In genomic region chr12:26978801-26979200, GRCh38 we compare ENCODE assay signal across 22 cellular contexts. TPM values are rescaled to one million over a fixed set of nuclear protein-coding genes. Genes with fewer than 3 reads are reported as not detected.
A peak's percentile ranks its signal among the peaks of the same experiment; 100 is the strongest.
DNase-seq lines count a peak whose midpoint lies in the region; ATAC-seq lines count a peak whose summit lies in the region.
"Had no signal": no experiment of that assay in that cellular context is flagged by ENCODE, and none has a peak within 500 bp of the region (broad histone marks: within the 10 kb centered on the region; RNA-seq: fewer than 3 reads in every experiment).

No MANE protein-coding gene starts in this region.

- no peak overlapping the region for H3K4me3 Mint-ChIP-seq in CD4-positive, CD25-positive, alpha-beta regulatory T cell
- no peak overlapping the region for H3K4me3 Mint-ChIP-seq in central memory CD8-positive, alpha-beta T cell
- no peak overlapping the region for H3K4me3 Mint-ChIP-seq in stimulated activated effector memory CD8-positive, alpha-beta T cell treated with anti-CD3 and anti-CD28 coated beads, Interleukin-12 subunit alpha, Interleukin-12 subunit beta, amount 100 ng/mL, for 72 hours
- H3K4me3 Mint-ChIP-seq: B cell; CD4-positive, alpha-beta T cell; CD8-positive, alpha-beta memory T cell; GM23338; H9; HFFc6 had no signal

- no peak for ATAC-seq in CD4-positive, CD25-positive, alpha-beta regulatory T cell (ENCODE audit: low read depth in 2 of 2)
- no peak for ATAC-seq in central memory CD8-positive, alpha-beta T cell (replicated peaks; ENCODE audit: extremely low read depth, poor library complexity, severe bottlenecking)
- ATAC-seq in stimulated activated effector memory CD8-positive, alpha-beta T cell treated with anti-CD3 and anti-CD28 coated beads, Interleukin-12 subunit alpha, Interleukin-12 subunit beta, amount 100 ng/mL, for 72 hours = no peak
- ATAC-seq: A549, GM23338 had no signal

- H3K27ac Mint-ChIP-seq in CD4-positive, CD25-positive, alpha-beta regulatory T cell = peak overlapping the region in 2 of 3 donors; percentile 20 to 58
- peak overlapping the region; percentile 11 for H3K27ac Mint-ChIP-seq in central memory CD8-positive, alpha-beta T cell (ENCODE audit: low read depth)
- H3K27ac Mint-ChIP-seq in stimulated activated effector memory CD8-positive, alpha-beta T cell treated with anti-CD3 and anti-CD28 coated beads, Interleukin-12 subunit alpha, Interleukin-12 subunit beta, amount 100 ng/mL, for 72 hours = peak overlapping the region; percentile 33
- H3K27ac Mint-ChIP-seq: B cell; CD4-positive, alpha-beta T cell; GM23338; H9; HFFc6 had no signal

- H3K9me3 Mint-ChIP-seq in CD4-positive, CD25-positive, alpha-beta regulatory T cell = peaks cover 0 to 2% (median 0%) of the 10 kb centered on the region in 7 donors
- no peaks in the 10 kb centered on the region for H3K9me3 Mint-ChIP-seq in central memory CD8-positive, alpha-beta T cell
- H3K9me3 Mint-ChIP-seq in stimulated activated effector memory CD8-positive, alpha-beta T cell treated with anti-CD3 and anti-CD28 coated beads, Interleukin-12 subunit alpha, Interleukin-12 subunit beta, amount 100 ng/mL, for 72 hours = no peaks in the 10 kb centered on the region
- H3K9me3 Mint-ChIP-seq: CD4-positive, alpha-beta T cell; CD8-positive, alpha-beta memory T cell; GM23338; H9; HFFc6 had no signal

- no peak overlapping the region for H3K27ac ChIP-seq in CD4-positive, CD25-positive, alpha-beta regulatory T cell (ENCODE audit: insufficient read depth, low read length, poor library complexity, severe bottlenecking)
- H3K27ac ChIP-seq: A549, BLaER1, C4-2B had no signal

- no peaks in the 10 kb centered on the region for H3K27me3 Mint-ChIP-seq in CD4-positive, CD25-positive, alpha-beta regulatory T cell
- no peaks in the 10 kb centered on the region for H3K27me3 Mint-ChIP-seq in central memory CD8-positive, alpha-beta T cell
- H3K27me3 Mint-ChIP-seq: B cell; CD4-positive, alpha-beta T cell; CD8-positive, alpha-beta memory T cell had no signal

- H3K4me1 Mint-ChIP-seq in CD4-positive, CD25-positive, alpha-beta regulatory T cell = peaks cover 5 to 28% (median 14%) of the 10 kb centered on the region in 4 donors
- H3K4me1 Mint-ChIP-seq in central memory CD8-positive, alpha-beta T cell = peaks cover 7% of the 10 kb centered on the region
- H3K4me1 Mint-ChIP-seq in stimulated activated effector memory CD8-positive, alpha-beta T cell treated with anti-CD3 and anti-CD28 coated beads, Interleukin-12 subunit alpha, Interleukin-12 subunit beta, amount 100 ng/mL, for 72 hours = peaks cover 6% of the 10 kb centered on the region
- H3K4me1 Mint-ChIP-seq: GM23338, H9 had no signal

- H3K4me3 ChIP-seq in CD4-positive, CD25-positive, alpha-beta regulatory T cell (ENCODE audit: low read depth, low read length) = no peak overlapping the region
- H3K4me3 ChIP-seq: A549, BLaER1, GM23338 had no signal

- H3K4me1 ChIP-seq in CD4-positive, CD25-positive, alpha-beta regulatory T cell (ENCODE audit: control insufficient read depth, insufficient read depth, low read length, poor library complexity, severe bottlenecking) = no peaks in the 10 kb centered on the region
- H3K4me1 ChIP-seq: A549, BLaER1 had no signal

- H3K9me3 ChIP-seq in CD4-positive, CD25-positive, alpha-beta regulatory T cell (ENCODE audit: control insufficient read depth in 2 of 2, low read length in 2 of 2) = no peaks in the 10 kb centered on the region
- H3K9me3 ChIP-seq: A549, BLaER1 had no signal

- no peaks in the 10 kb centered on the region for H3K27me3 ChIP-seq in CD4-positive, CD25-positive, alpha-beta regulatory T cell (ENCODE audit: control insufficient read depth, insufficient read depth, low read length)
- H3K27me3 ChIP-seq: BLaER1 had no signal

- H3K36me3 ChIP-seq in CD4-positive, CD25-positive, alpha-beta regulatory T cell (ENCODE audit: control insufficient read depth, insufficient read depth, low read length) = peaks cover 40% of the 10 kb centered on the region

- no peak for DNase-seq in CD4-positive, CD25-positive, alpha-beta regulatory T cell
- no peak for DNase-seq in central memory CD8-positive, alpha-beta T cell (ENCODE audit: low spot score in 2 of 2)
- DNase-seq in medulla oblongata (ENCODE audit: extremely low spot score) (peak; percentile 50), GDM1 (lab: John Stamatoyannopoulos, UW) (no peak), AML-193 (lab: John Stamatoyannopoulos, UW) (no peak)
- DNase-seq in stimulated activated effector memory CD8-positive, alpha-beta T cell treated with anti-CD3 and anti-CD28 coated beads, Interleukin-12 subunit alpha, Interleukin-12 subunit beta, amount 100 ng/mL, for 72 hours (ENCODE audit: low spot score in 2 of 2) = no peak
- no peak for DNase-seq in activated CD8-positive, alpha-beta memory T cell treated with anti-CD3 and anti-CD28 coated beads, Interleukin-2, amount 50 U/mL, for 4 hours
- DNase-seq: 8988T; ACHN; Calu3; CD4-positive, alpha-beta T cell; CD8-positive, alpha-beta memory T cell; COR-L47; DMS53; DMS79 treated with DMSO at 0.1 percent for 48 hours; H9; HFFc6 had no signal

- H3K36me3 Mint-ChIP-seq in CD4-positive, CD25-positive, alpha-beta regulatory T cell = peaks cover 51% of the 10 kb centered on the region
- H3K36me3 Mint-ChIP-seq in central memory CD8-positive, alpha-beta T cell (ENCODE audit: insufficient read depth) = peaks cover 27% of the 10 kb centered on the region
- peaks cover 54% of the 10 kb centered on the region for H3K36me3 Mint-ChIP-seq in stimulated activated effector memory CD8-positive, alpha-beta T cell treated with anti-CD3 and anti-CD28 coated beads, Interleukin-12 subunit alpha, Interleukin-12 subunit beta, amount 100 ng/mL, for 72 hours

RNA-seq across cellular contexts. Expression of gene TM7SF3, which starts 35.4 kb away (rescaled TPM):
- total RNA-seq in CD4-positive, CD25-positive, alpha-beta regulatory T cell = 21.8 TPM
- polyA plus RNA-seq in CD4-positive, CD25-positive, alpha-beta regulatory T cell = 10 to 100 TPM; 59.2 to 68.2 (median 64.8) TPM

RNA-seq across cellular contexts. Expression of gene FGFR1OP2, which starts 40.5 kb away (rescaled TPM):
- total RNA-seq in CD4-positive, CD25-positive, alpha-beta regulatory T cell = 64.0 TPM
- 100 to 1,000 TPM; 108 to 128 (median 121) TPM for polyA plus RNA-seq in CD4-positive, CD25-positive, alpha-beta regulatory T cell

RNA-seq across cellular contexts. Expression of gene INTS13, which starts 41.0 kb away (rescaled TPM):
- total RNA-seq in CD4-positive, CD25-positive, alpha-beta regulatory T cell = 28.8 TPM
- 10 to 100 TPM; 29.6 to 42.5 (median 35.9) TPM for polyA plus RNA-seq in CD4-positive, CD25-positive, alpha-beta regulatory T cell

RNA-seq across cellular contexts. Expression of gene MED21, which starts 43.6 kb away (rescaled TPM):
- total RNA-seq in CD4-positive, CD25-positive, alpha-beta regulatory T cell = 88.5 TPM
- 10 to 100 TPM; 17.4 to 26.8 (median 19.1) TPM for polyA plus RNA-seq in CD4-positive, CD25-positive, alpha-beta regulatory T cell
